ENCODE assay signal across 15 cellular contexts in the genomic region with DNA sequence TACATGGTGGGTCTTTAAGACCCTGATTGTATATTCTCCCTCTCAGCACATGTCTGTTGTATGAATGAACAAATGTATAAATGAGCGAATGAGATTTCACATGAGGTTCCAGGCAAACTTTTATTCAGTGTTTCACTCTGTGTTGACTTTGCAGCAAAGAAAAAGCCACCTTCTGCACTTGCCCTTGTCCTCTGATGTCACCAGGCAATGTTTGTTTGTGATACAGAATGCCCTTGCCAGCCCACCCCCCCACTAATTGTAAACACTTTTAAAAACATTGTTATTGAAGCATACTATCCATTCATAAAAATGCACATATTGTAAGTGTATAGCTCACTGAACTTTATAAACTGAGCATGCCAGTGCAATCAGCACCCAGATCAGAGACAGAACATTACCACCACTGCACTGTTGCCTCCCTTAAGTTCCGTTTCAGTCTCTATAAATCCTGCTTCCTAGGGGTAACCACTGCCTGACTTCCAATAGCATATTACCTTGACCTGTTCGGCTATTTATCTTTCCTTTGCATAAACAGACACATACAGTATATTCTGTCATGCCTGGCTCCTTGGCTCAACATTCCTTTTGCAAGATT. TPM values are rescaled to one million over a fixed set of nuclear protein-coding genes. Genes with fewer than 3 reads are reported as not detected.
DNase-seq lines count a peak whose midpoint lies in the region; ATAC-seq, FAIRE-seq and TF ChIP-seq lines count a peak whose summit lies in the region.
"Had no signal": no experiment of that assay in that cellular context is flagged by ENCODE, and none has a peak within 500 bp of the region (broad histone marks: within the 10 kb centered on the region; RNA-seq: fewer than 3 reads in every experiment).

No MANE protein-coding gene starts in this region.

- TF ChIP-seq POLR2A in transverse colon (IDR thresholded peaks at IDR 0.05): no peak

- H3K79me2 ChIP-seq in keratinocyte (ENCODE audit: control insufficient read depth, insufficient read depth, low read length): no peaks in the 10 kb centered on the region

- no peak overlapping the region for H3K27ac Mint-ChIP-seq in Caco-2 (ENCODE audit: unreplicated experiment)

- no peaks in the 10 kb centered on the region for H3K9me3 ChIP-seq in keratinocyte (ENCODE audit: control insufficient read depth, low read depth, low read length)
- H3K9me3 ChIP-seq in transverse colon: no peaks in the 10 kb centered on the region
- H3K9me3 ChIP-seq in Caco-2: no peaks in the 10 kb centered on the region

- no peak for FAIRE-seq in keratinocyte (lab: Jason Lieb, UNC)

- CTCF ChIA-PET in Caco-2 (lab: Charles Lee): no interaction called here

- H3K4me2 ChIP-seq in keratinocyte (ENCODE audit: control insufficient read depth, extremely low read depth, insufficient read depth, low read depth, low read length): peak overlapping the region; percentile 73

- no TSS peak for BruUV-seq in Caco-2 (replicated peaks; lab: Mats Ljungman, UMichigan)

- H3K9ac ChIP-seq in keratinocyte (ENCODE audit: control insufficient read depth, extremely low read depth, insufficient read depth, low read length): peak overlapping the region; percentile 59

- H3K4me1 ChIP-seq in keratinocyte (ENCODE audit: control insufficient read depth, extremely low read depth, insufficient read depth, low read length) (peaks cover 42% of the 10 kb centered on the region), transverse colon (peaks cover 0 to 19% (median 17%) of the 10 kb centered on the region in 4 donors), Caco-2 (no peaks in the 10 kb centered on the region)

- no peaks in the 10 kb centered on the region for H3K27me3 Mint-ChIP-seq in activated T-cell treated with anti-CD3 and anti-CD28 coated beads, Interleukin-2, amount 50 U/mL, for 4 hours (ENCODE audit: low read depth)
- no peaks in the 10 kb centered on the region for H3K27me3 Mint-ChIP-seq in Caco-2 (ENCODE audit: insufficient read depth, unreplicated experiment)

- in situ Hi-C loops in transverse colon (cut with MboI; ENCODE audit: low pct_ligation_motif_present in 1 of 4, low pct_unique_long_range_greater_than_20kb in 1 of 4, low sequenced_read_pairs in 3 of 4): no loop called here

- H3K4me3 ChIP-seq in keratinocyte (ENCODE audit: control insufficient read depth in 2 of 3, extremely low read depth in 1 of 3, insufficient read depth in 2 of 3, low read depth in 1 of 3, low read length in 3 of 3) (no peak overlapping the region), transverse colon (no peak overlapping the region), Caco-2 (ENCODE audit: low read depth, low read length) (no peak overlapping the region)
- H3K4me3 ChIP-seq: SJSA1 had no signal

- no peaks in the 10 kb centered on the region for H3K27me3 ChIP-seq in keratinocyte (ENCODE audit: control insufficient read depth, extremely low read depth, insufficient read depth, low read length)
- H3K27me3 ChIP-seq in transverse colon: no peaks in the 10 kb centered on the region
- H3K27me3 ChIP-seq in Caco-2 (replicated peaks; ENCODE audit: control insufficient read depth, insufficient read depth, low read length): no peaks in the 10 kb centered on the region

- no peak for DNase-seq in activated T-cell treated with anti-CD3 and anti-CD28 coated beads, Interleukin-2, amount 50 U/mL, for 4 hours
- DNase-seq in activated T-cell treated with anti-CD3 and anti-CD28 coated beads, Interleukin-2, amount 50 U/mL, for 1 hour: no peak
- DNase-seq in keratinocyte (ENCODE audit: low read depth, low spot score) (no peak), transverse colon (no peak), Caco-2 (no peak), D341Med (ENCODE audit: low spot score) (no peak)
- DNase-seq: amygdala; effector CD4-positive, alpha-beta T cell; glutamatergic neuron; mesendoderm; NCI-H524 treated with DMSO at 0.1 percent for 48 hours; retina had no signal

- no peaks in the 10 kb centered on the region for H3K36me3 Mint-ChIP-seq in activated T-cell treated with anti-CD3 and anti-CD28 coated beads, Interleukin-2, amount 50 U/mL, for 4 hours (ENCODE audit: insufficient read depth)
- H3K36me3 Mint-ChIP-seq in Caco-2 (ENCODE audit: insufficient read depth, unreplicated experiment): no peaks in the 10 kb centered on the region

- H3K4me1 Mint-ChIP-seq in activated T-cell treated with anti-CD3 and anti-CD28 coated beads, Interleukin-2, amount 50 U/mL, for 4 hours (ENCODE audit: low read depth): peaks cover 51% of the 10 kb centered on the region
- no peaks in the 10 kb centered on the region for H3K4me1 Mint-ChIP-seq in Caco-2 (ENCODE audit: low read depth, unreplicated experiment)

- peak overlapping the region; percentile 31 for H3K4me3 Mint-ChIP-seq in activated T-cell treated with anti-CD3 and anti-CD28 coated beads, Interleukin-2, amount 50 U/mL, for 4 hours
- H3K4me3 Mint-ChIP-seq in Caco-2 (ENCODE audit: unreplicated experiment): no peak overlapping the region

- H3K9me3 Mint-ChIP-seq in activated T-cell treated with anti-CD3 and anti-CD28 coated beads, Interleukin-2, amount 50 U/mL, for 4 hours: no peaks in the 10 kb centered on the region
- no peaks in the 10 kb centered on the region for H3K9me3 Mint-ChIP-seq in Caco-2 (ENCODE audit: unreplicated experiment)

- H3K9me1 ChIP-seq in keratinocyte (ENCODE audit: control insufficient read depth, extremely low read depth, insufficient read depth, low read length): no peaks in the 10 kb centered on the region

- no peaks in the 10 kb centered on the region for H4K20me1 ChIP-seq in keratinocyte (ENCODE audit: control insufficient read depth, extremely low read depth, insufficient read depth, low read length)

- intact Hi-C loops in transverse colon (cut with DNase I; ENCODE audit: low total_unique reads): no loop called here
- intact Hi-C loops in Caco-2 (cut with micrococcal nuclease; ENCODE audit: unreplicated experiment): no loop called here

- TF ChIP-seq CTCF in VCaP (conservative IDR thresholded peaks at IDR 0.05): no peak
- TF ChIP-seq CTCF in keratinocyte (optimal IDR thresholded peaks at IDR 0.05 in 1 of 3, IDR thresholded peaks at IDR 0.05 in 1 of 3, conservative IDR thresholded peaks at IDR 0.05 in 1 of 3; ENCODE audit: extremely low read depth in 1 of 3, insufficient read depth in 2 of 3, low read length in 3 of 3): no peak
- TF ChIP-seq CTCF in transverse colon (IDR thresholded peaks at IDR 0.05): no peak
- no peak for TF ChIP-seq CTCF in Caco-2 (IDR thresholded peaks at IDR 0.05; ENCODE audit: insufficient read depth in 1 of 2, low read depth in 1 of 2, low read length in 1 of 2, severe bottlenecking in 1 of 2, unreplicated experiment in 1 of 2)

- dilution Hi-C loops in keratinocyte (cut with MboI; ENCODE audit: extremely low pct_ligation_motif_present, low sequenced_read_pairs): no loop called here

- H3K27ac ChIP-seq in VCaP (peak overlapping the region; percentile 94), keratinocyte (ENCODE audit: control insufficient read depth, insufficient read depth, low read length) (peak overlapping the region; percentile 88), transverse colon (peak overlapping the region in 3 of 4 donors; percentile 59 to 60 (median 59))
- H3K27ac ChIP-seq: SJSA1 had no signal

- ATAC-seq in activated T-cell treated with anti-CD3 and anti-CD28 coated beads, Interleukin-2, amount 50 U/mL, for 4 hours: peak in 1 of 2 donors; percentile 2
- no peak for ATAC-seq in HG02852 (IDR thresholded peaks at IDR 0.05; ENCODE audit: unreplicated experiment)

- WGBS in transverse colon (ENCODE audit: low coverage in 1 of 2), 2 donors: 72% methylated on average over 3 of the region's 3 CpGs

- POLR2A ChIA-PET in Caco-2 (lab: Charles Lee): no interaction called here

- H3K36me3 ChIP-seq in keratinocyte (ENCODE audit: control insufficient read depth in 2 of 2, extremely low read depth in 1 of 2, insufficient read depth in 2 of 2, low read length in 2 of 2) (no peaks in the 10 kb centered on the region), transverse colon (no peaks in the 10 kb centered on the region), Caco-2 (ENCODE audit: control insufficient read depth, insufficient read depth, low read length) (no peaks in the 10 kb centered on the region)
- H3K36me3 ChIP-seq: SJSA1 had no signal

- H2AFZ ChIP-seq in keratinocyte (ENCODE audit: control insufficient read depth, low read length): no peak overlapping the region

- TF ChIP-seq EP300 in transverse colon (IDR thresholded peaks at IDR 0.05; ENCODE audit: low read depth): no peak

RNA-seq across cellular contexts. Expression of a gene that starts 11.3 kb away (rescaled TPM):
- 10 to 100 TPM; 65.1 to 82.7 (median 78.7) TPM for total RNA-seq in activated T-cell treated with anti-CD3 and anti-CD28 coated beads, Interleukin-2, amount 50 U/mL, for 4 hours
- 129 to 183 TPM (median 131 TPM) in 3 replicates for polyA plus RNA-seq in keratinocyte
- polyA plus RNA-seq in keratinocyte (2011; ENCODE audit: low read depth): 122 TPM
- polyA plus RNA-seq in keratinocyte (2011; cell fraction: cytosol; rRNA removed): 121 and 199 TPM in 2 replicates
- 153 and 186 TPM in 2 replicates for polyA plus RNA-seq in keratinocyte (2011; cell fraction: nucleus; rRNA removed)
- 88.2 and 109 TPM in 2 replicates for polyA plus RNA-seq in keratinocyte (2012; ENCODE audit: low replicate concordance)
- 36.2 to 123 TPM (median 95.9 TPM) in 3 replicates for polyA minus RNA-seq in keratinocyte
- 85.0 TPM for polyA minus RNA-seq in keratinocyte (2011; cell fraction: cytosol; rRNA and poly(A)+ RNA removed)
- 60.8 and 88.8 TPM in 2 replicates for polyA minus RNA-seq in keratinocyte (2011; cell fraction: nucleus; rRNA and poly(A)+ RNA removed)
- total RNA-seq in transverse colon (10 to 100 TPM; 22.4 to 91.9 (median 63.6) TPM), Caco-2 (2022) (56.7 and 61.9 TPM in 2 replicates)

RNA-seq across cellular contexts. Expression of a gene that starts 50.5 kb away (rescaled TPM):
- total RNA-seq in activated T-cell treated with anti-CD3 and anti-CD28 coated beads, Interleukin-2, amount 50 U/mL, for 4 hours: 1 to 10 TPM; 1.1 to 1.3 (median 1.2) TPM
- polyA plus RNA-seq in keratinocyte: 0.41 to 0.53 TPM (median 0.51 TPM) in 3 replicates
- polyA plus RNA-seq in keratinocyte (2011; ENCODE audit: low read depth): 4.1 TPM
- 0.06 and 0.15 TPM in 2 replicates for polyA plus RNA-seq in keratinocyte (2011; cell fraction: cytosol; rRNA removed)
- 2.0 and 2.4 TPM in 2 replicates for polyA plus RNA-seq in keratinocyte (2011; cell fraction: nucleus; rRNA removed)
- polyA plus RNA-seq in keratinocyte (2012; ENCODE audit: low replicate concordance): 0.39 and 10.6 TPM in 2 replicates
- polyA minus RNA-seq in keratinocyte: 0.42 to 7.5 TPM (median 2.8 TPM) in 3 replicates
- not detected for polyA minus RNA-seq in keratinocyte (2011; cell fraction: cytosol; rRNA and poly(A)+ RNA removed)
- 5.1 and 5.9 TPM in 2 replicates for polyA minus RNA-seq in keratinocyte (2011; cell fraction: nucleus; rRNA and poly(A)+ RNA removed)
- total RNA-seq in transverse colon (1 to 10 TPM in 3 of 4 donors, not detected in 1; 1.1 to 3.3 (median 2.6) TPM), Caco-2 (2022) (0.51 and 0.82 TPM in 2 replicates)
